In the genomic region with DNA sequence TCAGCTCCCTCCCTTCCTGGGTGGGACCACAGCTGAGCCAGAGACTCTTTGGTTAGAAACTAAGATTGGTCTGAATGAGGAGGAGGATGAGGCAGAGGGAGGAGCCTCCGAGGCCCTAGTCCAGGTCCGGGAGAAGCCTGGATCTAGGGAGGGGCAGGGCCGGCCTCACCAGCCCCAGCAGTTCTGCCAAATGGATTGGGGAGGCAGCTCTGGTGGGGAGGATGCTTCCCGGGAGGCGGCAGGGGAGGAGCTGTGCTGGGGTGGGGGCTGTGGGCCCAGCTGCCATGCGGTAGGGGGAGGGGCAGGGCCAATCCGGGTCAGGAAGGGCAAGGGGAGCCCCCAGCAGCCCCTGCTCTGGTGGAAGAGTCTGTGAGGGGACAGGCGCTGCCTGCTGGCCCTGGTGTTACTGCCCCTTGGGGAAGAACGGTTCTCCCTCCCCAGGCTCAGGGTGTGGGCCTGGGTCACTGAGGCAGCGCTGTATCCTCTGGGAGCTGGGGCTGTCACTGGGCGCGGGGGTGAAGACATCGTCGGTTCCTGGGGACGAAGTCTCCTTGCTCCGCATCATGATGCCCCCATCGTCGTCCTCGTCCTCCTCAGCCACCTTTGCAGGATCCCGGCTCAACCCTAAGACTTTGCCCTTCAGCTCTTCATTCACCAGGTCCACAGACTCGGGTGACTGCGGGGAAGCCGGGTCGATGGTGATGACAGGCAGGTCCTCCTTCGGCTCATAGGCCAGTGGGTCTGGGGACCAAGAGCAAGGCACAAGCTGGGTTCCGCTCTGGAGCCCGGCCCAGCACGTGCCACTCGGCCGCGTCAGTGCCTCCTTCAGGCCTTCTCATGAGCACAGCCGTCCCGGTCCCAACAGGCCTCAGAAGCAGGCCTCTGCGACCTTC, we compare ENCODE assay signal across 9 cellular contexts. TPM values are rescaled to one million over a fixed set of nuclear protein-coding genes. Genes with fewer than 3 reads are reported as not detected.
DNase-seq lines count a peak whose midpoint lies in the region; ATAC-seq and TF ChIP-seq lines count a peak whose summit lies in the region.
"Had no signal": no experiment of that assay in that cellular context is flagged by ENCODE, and none has a peak within 500 bp of the region (broad histone marks: within the 10 kb centered on the region; RNA-seq: fewer than 3 reads in every experiment).

No MANE protein-coding gene starts in this region.

- no TSS peak for BruUV-seq in MCF 10A (replicated peaks; lab: Mats Ljungman, UMichigan)

- H3K27ac ChIP-seq in upper lobe of right lung = peak overlapping the region; percentile 76

- peak overlapping the region; percentile 72 for H3K27ac Mint-ChIP-seq in activated CD8-positive, alpha-beta memory T cell treated with anti-CD3 and anti-CD28 coated beads, Interleukin-2, amount 10 ng/mL, durations not matched to agents 7 days and 5 days
- H3K27ac Mint-ChIP-seq in MCF 10A (ENCODE audit: low read depth, unreplicated experiment) (peak overlapping the region; percentile 43), memory B cell (peak overlapping the region; percentile 92)

- H3K36me3 ChIP-seq in upper lobe of right lung = peaks cover 9% of the 10 kb centered on the region

- CTCF ChIA-PET in activated CD8-positive, alpha-beta memory T cell treated with anti-CD3 and anti-CD28 coated beads, Interleukin-2, amount 10 ng/mL, durations not matched to agents 7 days and 5 days (lab: Charles Lee) = interaction anchor here (1.0 to 21.7 kb wide), 13 partner anchors 11 to 197 kb away, joined by 3 to 450 read pairs (median 5); a partner anchor contains a TSS
- CTCF ChIA-PET in MCF 10A (lab: Yijun Ruan, JAX) = interaction anchor here (0.6 to 14.5 kb wide), 15 partner anchors 11 to 292 kb away, joined by 3 to 345 read pairs (median 3); a partner anchor contains a TSS

- peaks cover 27% of the 10 kb centered on the region for H3K4me1 ChIP-seq in upper lobe of right lung

- no peaks in the 10 kb centered on the region for H3K9me3 Mint-ChIP-seq in activated CD8-positive, alpha-beta memory T cell treated with anti-CD3 and anti-CD28 coated beads, Interleukin-2, amount 10 ng/mL, durations not matched to agents 7 days and 5 days (ENCODE audit: low read depth)
- H3K9me3 Mint-ChIP-seq in MCF 10A (ENCODE audit: unreplicated experiment) = no peaks in the 10 kb centered on the region
- H3K9me3 Mint-ChIP-seq in memory B cell = no peaks in the 10 kb centered on the region
- H3K9me3 Mint-ChIP-seq: CD8-positive, alpha-beta memory T cell had no signal

- POLR2A ChIA-PET in MCF 10A (lab: Yijun Ruan, JAX) = interaction anchor here (0.5 to 4.2 kb wide), 11 partner anchors 12 to 437 kb away, joined by 3 to 26 read pairs (median 4); a partner anchor contains a TSS

- intact Hi-C loops in MCF 10A (cut with micrococcal nuclease) (loop anchor here (5.0 kb wide), 1 partner anchor 297 kb away; no protein-coding TSS in a partner anchor), upper lobe of right lung (cut with DNase I) (loop anchor here (5.0 kb wide), 2 partner anchors 53 to 97 kb away; no protein-coding TSS in a partner anchor)

- peaks cover 23% of the 10 kb centered on the region for H3K4me1 Mint-ChIP-seq in activated CD8-positive, alpha-beta memory T cell treated with anti-CD3 and anti-CD28 coated beads, Interleukin-2, amount 10 ng/mL, durations not matched to agents 7 days and 5 days
- H3K4me1 Mint-ChIP-seq in MCF 10A (ENCODE audit: insufficient read depth, unreplicated experiment) = peaks cover 24% of the 10 kb centered on the region
- H3K4me1 Mint-ChIP-seq in memory B cell = peaks cover 15% of the 10 kb centered on the region

- H3K4me3 Mint-ChIP-seq in activated CD8-positive, alpha-beta memory T cell treated with anti-CD3 and anti-CD28 coated beads, Interleukin-2, amount 10 ng/mL, durations not matched to agents 7 days and 5 days = no peak overlapping the region
- H3K4me3 Mint-ChIP-seq in MCF 10A (ENCODE audit: unreplicated experiment) (no peak overlapping the region), memory B cell (peak overlapping the region; percentile 21)
- H3K4me3 Mint-ChIP-seq: CD8-positive, alpha-beta memory T cell had no signal

- H3K27me3 ChIP-seq in upper lobe of right lung = no peaks in the 10 kb centered on the region

- TF ChIP-seq CTCF in MCF 10A (IDR thresholded peaks at IDR 0.05; ENCODE audit: unreplicated experiment) (no peak), upper lobe of right lung (IDR thresholded peaks at IDR 0.05) (no peak)

- no peak for DNase-seq in activated CD8-positive, alpha-beta memory T cell treated with anti-CD3 and anti-CD28 coated beads, Interleukin-2, amount 10 ng/mL, durations not matched to agents 7 days and 5 days
- DNase-seq in activated CD8-positive, alpha-beta memory T cell treated with anti-CD3 and anti-CD28 coated beads, Interleukin-2, amount 50 U/mL, for 4 hours = no peak
- DNase-seq in MCF 10A (ENCODE audit: unreplicated experiment) (peak; percentile 63), memory B cell (ENCODE audit: low spot score in 2 of 2) (no peak), upper lobe of right lung (no peak)
- DNase-seq in activated CD4-positive, alpha-beta T cell treated with anti-CD3 and anti-CD28 coated beads, Interleukin-2, amount 50 U/mL, for 1 hour = no peak
- no peak for DNase-seq in central memory CD4-positive, alpha-beta T cell
- DNase-seq: CD8-positive, alpha-beta memory T cell had no signal

- H3K9me3 ChIP-seq in upper lobe of right lung = no peaks in the 10 kb centered on the region

- H3K4me3 ChIP-seq in upper lobe of right lung = no peak overlapping the region

- no peaks in the 10 kb centered on the region for H3K27me3 Mint-ChIP-seq in activated CD8-positive, alpha-beta memory T cell treated with anti-CD3 and anti-CD28 coated beads, Interleukin-2, amount 10 ng/mL, durations not matched to agents 7 days and 5 days
- no peaks in the 10 kb centered on the region for H3K27me3 Mint-ChIP-seq in MCF 10A (ENCODE audit: insufficient read depth, unreplicated experiment)
- no peaks in the 10 kb centered on the region for H3K27me3 Mint-ChIP-seq in memory B cell
- H3K27me3 Mint-ChIP-seq: CD8-positive, alpha-beta memory T cell had no signal

- no peak for ATAC-seq in activated CD8-positive, alpha-beta memory T cell treated with anti-CD3 and anti-CD28 coated beads, Interleukin-2, amount 10 ng/mL, durations not matched to agents 7 days and 5 days
- ATAC-seq in memory B cell (ENCODE audit: low read depth) (no peak), upper lobe of right lung (peak; percentile 0), HG02571 (IDR thresholded peaks at IDR 0.05; ENCODE audit: unreplicated experiment) (no peak)

- H3K36me3 Mint-ChIP-seq in activated CD8-positive, alpha-beta memory T cell treated with anti-CD3 and anti-CD28 coated beads, Interleukin-2, amount 10 ng/mL, durations not matched to agents 7 days and 5 days = no peaks in the 10 kb centered on the region
- H3K36me3 Mint-ChIP-seq in MCF 10A (ENCODE audit: insufficient read depth, unreplicated experiment) (peaks cover 5% of the 10 kb centered on the region), memory B cell (no peaks in the 10 kb centered on the region)

RNA-seq across cellular contexts. Expression of a gene that starts 54.8 kb away (rescaled TPM):
- total RNA-seq in activated CD8-positive, alpha-beta memory T cell treated with anti-CD3 and anti-CD28 coated beads, Interleukin-2, amount 10 ng/mL, durations not matched to agents 7 days and 5 days = 10 to 100 TPM; 25.8 to 26.3 TPM
- total RNA-seq in MCF 10A (2022) (70.5 and 88.8 TPM in 2 replicates), upper lobe of right lung (62.4 TPM)
